ENCODE assay signal across 10 cellular contexts in genomic region chr2:112821142-112821541, GRCh38. TPM values are rescaled to one million over a fixed set of nuclear protein-coding genes. Genes with fewer than 3 reads are reported as not detected.
DNase-seq lines count a peak whose midpoint lies in the region; ATAC-seq, FAIRE-seq and TF ChIP-seq lines count a peak whose summit lies in the region.
"Had no signal": no experiment of that assay in that cellular context is flagged by ENCODE, and none has a peak within 500 bp of the region (broad histone marks: within the 10 kb centered on the region; RNA-seq: fewer than 3 reads in every experiment).

No MANE protein-coding gene starts in this region.

- H2AFZ ChIP-seq in smooth muscle cell (ENCODE audit: low read depth), result no peak overlapping the region

- DNase-seq in GM12892 (ENCODE audit: insufficient read length) (peak; percentile 29), NCI-H345 (lab: John Stamatoyannopoulos, UW) (no peak), smooth muscle cell (lab: John Stamatoyannopoulos, UW; ENCODE audit: unreplicated experiment) (no peak), Right ventricle myocardium inferior (ENCODE audit: missing footprints) (no peak), brain microvascular endothelial cell (no peak)
- no peak for DNase-seq in central memory CD8-positive, alpha-beta T cell (ENCODE audit: low spot score in 2 of 2)
- DNase-seq: SW 1271 had no signal

- no peak overlapping the region for H3K4me2 ChIP-seq in smooth muscle cell

- H3K4me3 ChIP-seq in smooth muscle cell, result no peak overlapping the region
- H3K4me3 ChIP-seq in brain microvascular endothelial cell (ENCODE audit: low read depth, low read length), result no peak overlapping the region
- H3K4me3 ChIP-seq: cardiac muscle cell had no signal

- no peak overlapping the region for H3K4me3 Mint-ChIP-seq in central memory CD8-positive, alpha-beta T cell

- ATAC-seq in GM19468 (IDR thresholded peaks at IDR 0.05; ENCODE audit: extremely low read depth, unreplicated experiment) (peak; percentile 51), HG03432 (IDR thresholded peaks at IDR 0.05; ENCODE audit: unreplicated experiment) (peak; percentile 93), Right ventricle myocardium inferior (no peak)
- ATAC-seq in central memory CD8-positive, alpha-beta T cell (replicated peaks; ENCODE audit: extremely low read depth, poor library complexity, severe bottlenecking), result peak; percentile 65

- FAIRE-seq in GM12892 (lab: Jason Lieb, UNC), result peak; percentile 63

- in situ Hi-C loops in brain microvascular endothelial cell (cut with HindIII; ENCODE audit: low pct_ligation_motif_present, low sequenced_read_pairs), result no loop called here

- H3K27ac Mint-ChIP-seq in central memory CD8-positive, alpha-beta T cell (ENCODE audit: low read depth), result no peak overlapping the region

- no peaks in the 10 kb centered on the region for H4K20me1 ChIP-seq in smooth muscle cell (ENCODE audit: low read depth)

- no peaks in the 10 kb centered on the region for H3K4me1 ChIP-seq in smooth muscle cell (ENCODE audit: low read depth)

- H3K27me3 ChIP-seq in smooth muscle cell (ENCODE audit: low read depth) (no peaks in the 10 kb centered on the region), brain microvascular endothelial cell (replicated peaks) (no peaks in the 10 kb centered on the region)
- H3K27me3 ChIP-seq: cardiac muscle cell had no signal

- no peaks in the 10 kb centered on the region for H3K36me3 Mint-ChIP-seq in central memory CD8-positive, alpha-beta T cell (ENCODE audit: insufficient read depth)

- WGBS in smooth muscle cell (ENCODE audit: low lambda C conversion rate), result 68% methylated on average over 5 of the region's 5 CpGs

- H3K9me3 ChIP-seq in smooth muscle cell (replicated peaks; ENCODE audit: low read depth), result no peaks in the 10 kb centered on the region

- no peaks in the 10 kb centered on the region for H3K27me3 Mint-ChIP-seq in central memory CD8-positive, alpha-beta T cell

- TF ChIP-seq POLR2A in GM12892 (IDR thresholded peaks at IDR 0.05; ENCODE audit: low read depth, low read length), result no peak

- H3K27ac ChIP-seq in smooth muscle cell (ENCODE audit: low read depth) (no peak overlapping the region), brain microvascular endothelial cell (no peak overlapping the region)
- H3K27ac ChIP-seq: cardiac muscle cell had no signal

- no peaks in the 10 kb centered on the region for H3K79me2 ChIP-seq in smooth muscle cell (ENCODE audit: low read depth)

- intact Hi-C loops in Right ventricle myocardium inferior (cut with DNase I), result no loop called here

- H3K36me3 ChIP-seq in smooth muscle cell (ENCODE audit: low read depth) (no peaks in the 10 kb centered on the region), brain microvascular endothelial cell (replicated peaks) (no peaks in the 10 kb centered on the region)
- H3K36me3 ChIP-seq: cardiac muscle cell had no signal

- peaks cover 16% of the 10 kb centered on the region for H3K4me1 Mint-ChIP-seq in central memory CD8-positive, alpha-beta T cell

- no peaks in the 10 kb centered on the region for H3F3A ChIP-seq in smooth muscle cell (ENCODE audit: low read depth)

- H3K9me3 Mint-ChIP-seq in central memory CD8-positive, alpha-beta T cell, result no peaks in the 10 kb centered on the region

- no peak overlapping the region for H3K9ac ChIP-seq in smooth muscle cell (ENCODE audit: low read depth)

- TF ChIP-seq CTCF in smooth muscle cell (IDR thresholded peaks at IDR 0.05; ENCODE audit: borderline replicate concordance, insufficient read depth, poor library complexity, severe bottlenecking) (no peak), brain microvascular endothelial cell (IDR thresholded peaks at IDR 0.05; ENCODE audit: low read depth, low read length, missing control alignments) (no peak)

RNA-seq across cellular contexts. Expression of gene IL1B, which starts 15.4 kb away (rescaled TPM):
- polyA plus RNA-seq in GM12892 (2012; ENCODE audit: missing spikeins), result 1.9 TPM
- not detected in 2 replicates for total RNA-seq in smooth muscle cell
- not detected in 2 replicates for polyA plus RNA-seq in smooth muscle cell
- not detected for total RNA-seq in Right ventricle myocardium inferior
- total RNA-seq: cardiac muscle cell had no signal
- polyA plus RNA-seq: cardiac muscle cell had no signal

RNA-seq across cellular contexts. Expression of gene IL1A, which starts 36.8 kb away (rescaled TPM):
- 15.1 TPM for polyA plus RNA-seq in GM12892 (2012; ENCODE audit: missing spikeins)
- total RNA-seq in smooth muscle cell (3.4 and 6.4 TPM in 2 replicates), Right ventricle myocardium inferior (not detected)
- polyA plus RNA-seq in smooth muscle cell, result 1.4 and 5.1 TPM in 2 replicates
- total RNA-seq: cardiac muscle cell had no signal
- polyA plus RNA-seq: cardiac muscle cell had no signal

RNA-seq across cellular contexts. Expression of gene CKAP2L, which starts 56.7 kb away (rescaled TPM):
- polyA plus RNA-seq in GM12892 (2012; ENCODE audit: missing spikeins), result 13.2 TPM
- total RNA-seq in smooth muscle cell, result 7.8 and 16.7 TPM in 2 replicates
- 5.1 and 6.6 TPM in 2 replicates for polyA plus RNA-seq in smooth muscle cell
- total RNA-seq in Right ventricle myocardium inferior, result 1.3 TPM
